In genomic region chr12:109899783-109900751, GRCh38 we compare ENCODE assay signal across 8 cellular contexts. TPM values are rescaled to one million over a fixed set of nuclear protein-coding genes. Genes with fewer than 3 reads are reported as not detected.
DNase-seq lines count a peak whose midpoint lies in the region; ATAC-seq and TF ChIP-seq lines count a peak whose summit lies in the region.

Gene TCHP, plus strand, starts transcription at chr12:109900274. Its CDS starts 2,753 bp downstream, at chr12:109903027.

- peaks cover 31% of the 10 kb centered on the region for H3K79me2 ChIP-seq in osteoblast (ENCODE audit: insufficient read depth, low read length)

- peak within 1 kb of the TSS; percentile 85 for H3K4me3 ChIP-seq in NB4 (ENCODE audit: low read depth, low read length)
- peak within 1 kb of the TSS; percentile 87 for H3K4me3 ChIP-seq in osteoblast (ENCODE audit: insufficient read depth, low read length)
- peak within 1 kb of the TSS; percentile 87 for H3K4me3 ChIP-seq in thymus (ENCODE audit: low read length)

- TF ChIP-seq CTCF in NB4 (IDR thresholded peaks at IDR 0.05; ENCODE audit: low read depth, low read length): peak; percentile 43
- TF ChIP-seq CTCF in glutamatergic neuron (IDR thresholded peaks at IDR 0.05; ENCODE audit: partially characterized antibody, unreplicated experiment): no peak
- peak; percentile 38 for TF ChIP-seq CTCF in osteoblast (IDR thresholded peaks at IDR 0.05; ENCODE audit: extremely low read depth, low read depth, low read length)

- peak within 1 kb of the TSS; percentile 98 for H3K4me3 Mint-ChIP-seq in glutamatergic neuron (ENCODE audit: unreplicated experiment)

- peak; percentile 85 to 92 for ATAC-seq in activated naive CD4-positive, alpha-beta T cell treated with anti-CD3 and anti-CD28 coated beads, Interleukin-2, amount 50 U/mL, for 72 hours

- H3K27ac Mint-ChIP-seq in activated naive CD4-positive, alpha-beta T cell treated with anti-CD3 and anti-CD28 coated beads, Interleukin-2, amount 50 U/mL, for 72 hours: peak within 1 kb of the TSS; percentile 97 to 99
- H3K27ac Mint-ChIP-seq in glutamatergic neuron (ENCODE audit: unreplicated experiment): peak within 1 kb of the TSS; percentile 93

- H3K27me3 Mint-ChIP-seq in glutamatergic neuron (ENCODE audit: unreplicated experiment): peaks cover 13% of the 10 kb centered on the region

- TF ChIP-seq POLR2A in NB4 (IDR thresholded peaks at IDR 0.05; ENCODE audit: extremely low read depth, insufficient read length): peak; percentile 45

- H3K27me3 ChIP-seq in osteoblast (ENCODE audit: insufficient read depth, low read length): no peaks in the 10 kb centered on the region
- H3K27me3 ChIP-seq in thymus (ENCODE audit: control insufficient read depth, insufficient read depth): no peaks in the 10 kb centered on the region

- DNase-seq in EL (peak; percentile 86), HCEC 1CT (peak; percentile 92), NB4 (ENCODE audit: low read depth) (peak; percentile 97), SKM-1 (lab: John Stamatoyannopoulos, UW; ENCODE audit: unreplicated experiment) (peak; percentile 46), glutamatergic neuron (peak; percentile 86), osteoblast (ENCODE audit: insufficient read length, low spot score, missing footprints) (peak; percentile 98)
- peak; percentile 70 to 73 for DNase-seq in activated naive CD4-positive, alpha-beta T cell treated with anti-CD3 and anti-CD28 coated beads, Interleukin-2, amount 50 U/mL, for 72 hours (ENCODE audit: low spot score in 2 of 2)

- 3% methylated on average over 69 of the region's 69 CpGs for WGBS in thymus

- peaks cover 22% of the 10 kb centered on the region for H3K4me1 Mint-ChIP-seq in glutamatergic neuron (ENCODE audit: low read depth, unreplicated experiment)

- H3K9me3 ChIP-seq in osteoblast (ENCODE audit: low read depth, low read length) (no peaks in the 10 kb centered on the region), thymus (ENCODE audit: control insufficient read depth) (no peaks in the 10 kb centered on the region)

- H3K36me3 Mint-ChIP-seq in activated naive CD4-positive, alpha-beta T cell treated with anti-CD3 and anti-CD28 coated beads, Interleukin-2, amount 50 U/mL, for 72 hours: peaks cover 21 to 22% of the 10 kb centered on the region in 2 donors
- peaks cover 8% of the 10 kb centered on the region for H3K36me3 Mint-ChIP-seq in glutamatergic neuron (ENCODE audit: unreplicated experiment)

- H3K4me2 ChIP-seq in osteoblast (ENCODE audit: insufficient read depth, low read length): peak within 1 kb of the TSS; percentile 81

- peak within 1 kb of the TSS; percentile 84 for H3K27ac ChIP-seq in osteoblast (ENCODE audit: low read depth, low read length)
- H3K27ac ChIP-seq in thymus (ENCODE audit: low read depth): peak within 1 kb of the TSS; percentile 89

- peaks cover 22% of the 10 kb centered on the region for H3K36me3 ChIP-seq in osteoblast (ENCODE audit: insufficient read depth, low read length)
- peaks cover 24% of the 10 kb centered on the region for H3K36me3 ChIP-seq in thymus (ENCODE audit: control insufficient read depth, insufficient read depth)

- H2AFZ ChIP-seq in osteoblast (ENCODE audit: low read length): peak within 1 kb of the TSS; percentile 100

- no peaks in the 10 kb centered on the region for H3K9me3 Mint-ChIP-seq in activated naive CD4-positive, alpha-beta T cell treated with anti-CD3 and anti-CD28 coated beads, Interleukin-2, amount 50 U/mL, for 72 hours
- peaks cover 8% of the 10 kb centered on the region for H3K9me3 Mint-ChIP-seq in glutamatergic neuron (ENCODE audit: unreplicated experiment)

- H3K4me1 ChIP-seq in osteoblast (ENCODE audit: insufficient read depth, low read length) (peaks cover 17% of the 10 kb centered on the region), thymus (ENCODE audit: control insufficient read depth, insufficient read depth, low read length) (peaks cover 7% of the 10 kb centered on the region)

- H4K20me1 ChIP-seq in osteoblast (ENCODE audit: insufficient read depth, low read length): no peaks in the 10 kb centered on the region

RNA-seq across cellular contexts. Expression of gene TCHP, which starts in this region (rescaled TPM):
- 10 to 100 TPM; 14.9 to 18.3 TPM for total RNA-seq in activated naive CD4-positive, alpha-beta T cell treated with anti-CD3 and anti-CD28 coated beads, Interleukin-2, amount 50 U/mL, for 72 hours
- total RNA-seq in glutamatergic neuron (ENCODE audit: unreplicated experiment) (31.7 TPM), osteoblast (7.7 and 8.7 TPM in 2 replicates)
- 10.0 TPM for polyA plus RNA-seq in thymus

Comparison
In these comparisons a context has a peak if more than half of its experiments do, and no peak if none do; other contexts are left out.
1. Peak in every context shown above with its lines: DNase-seq, ATAC-seq, H3K4me3 ChIP-seq and H3K27ac ChIP-seq.
2. DNase-seq: peak in every context shown above with its lines; median percentile 98 in osteoblast; 97 in NB4; 92 in HCEC 1CT; 86 in EL; 86 in glutamatergic neuron; 72 in activated naive CD4-positive, alpha-beta T cell treated with anti-CD3 and anti-CD28 coated beads, Interleukin-2, amount 50 U/mL, for 72 hours; 46 in SKM-1.